21 cellular contexts compared by ENCODE assay signal in the genomic region with DNA sequence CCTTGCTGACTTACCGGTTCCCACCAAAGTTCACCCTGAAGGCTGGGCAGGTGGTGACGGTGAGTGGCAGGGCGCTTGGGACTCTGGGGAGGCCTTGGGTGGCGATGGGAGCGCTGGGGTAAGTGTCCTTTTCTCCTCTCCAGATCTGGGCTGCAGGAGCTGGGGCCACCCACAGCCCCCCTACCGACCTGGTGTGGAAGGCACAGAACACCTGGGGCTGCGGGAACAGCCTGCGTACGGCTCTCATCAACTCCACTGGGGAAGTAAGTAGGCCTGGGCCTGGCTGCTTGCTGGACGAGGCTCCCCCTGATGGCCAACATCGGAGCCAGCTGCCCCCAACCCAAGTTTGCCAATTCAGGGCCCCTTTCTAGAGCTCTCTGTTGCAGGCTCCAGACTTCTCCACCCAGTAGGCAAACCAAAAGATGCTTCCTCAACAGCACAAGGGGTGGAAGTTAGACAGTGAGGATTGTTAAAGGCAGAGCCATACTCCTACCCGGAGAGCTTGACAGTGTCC. TPM values are rescaled to one million over a fixed set of nuclear protein-coding genes. Genes with fewer than 3 reads are reported as not detected.
DNase-seq lines count a peak whose midpoint lies in the region; ATAC-seq and TF ChIP-seq lines count a peak whose summit lies in the region.
"Had no signal": no experiment of that assay in that cellular context is flagged by ENCODE, and none has a peak within 500 bp of the region (broad histone marks: within the 10 kb centered on the region; RNA-seq: fewer than 3 reads in every experiment).

No MANE protein-coding gene starts in this region.

- H4K20me1 ChIP-seq in neural progenitor cell (ENCODE audit: low read depth): peaks cover 14% of the 10 kb centered on the region

- H3K4me3 Mint-ChIP-seq in Caco-2 (ENCODE audit: unreplicated experiment) (no peak overlapping the region), neural progenitor cell (no peak overlapping the region)

- no peaks in the 10 kb centered on the region for H3K9me3 ChIP-seq in Caco-2
- H3K9me3 ChIP-seq in NT2/D1 (ENCODE audit: insufficient read depth, low read length): no peaks in the 10 kb centered on the region
- no peaks in the 10 kb centered on the region for H3K9me3 ChIP-seq in neural progenitor cell (ENCODE audit: low read depth)
- H3K9me3 ChIP-seq: gastrocnemius medialis, HAP-1 had no signal

- H3K27ac Mint-ChIP-seq in Caco-2 (ENCODE audit: unreplicated experiment): peak overlapping the region; percentile 69
- no peak overlapping the region for H3K27ac Mint-ChIP-seq in neural progenitor cell

- H3K4me3 ChIP-seq in Caco-2 (ENCODE audit: low read depth, low read length): no peak overlapping the region
- H3K4me3 ChIP-seq in NT2/D1 (ENCODE audit: insufficient read length, low read depth): no peak overlapping the region
- H3K4me3 ChIP-seq in choroid plexus epithelial cell (ENCODE audit: low read depth, low read length): no peak overlapping the region
- no peak overlapping the region for H3K4me3 ChIP-seq in neural progenitor cell
- H3K4me3 ChIP-seq: gastrocnemius medialis, HAP-1, lung had no signal

- POLR2A ChIA-PET in Caco-2 (lab: Charles Lee): no interaction called here

- H3K4me1 ChIP-seq in Caco-2 (no peaks in the 10 kb centered on the region), NT2/D1 (ENCODE audit: insufficient read depth, insufficient read length) (peaks cover 32% of the 10 kb centered on the region), neural progenitor cell (no peaks in the 10 kb centered on the region)
- H3K4me1 ChIP-seq: gastrocnemius medialis, HAP-1 had no signal

- TF ChIP-seq CTCF in Caco-2 (IDR thresholded peaks at IDR 0.05; ENCODE audit: insufficient read depth in 1 of 2, low read depth in 1 of 2, low read length in 1 of 2, severe bottlenecking in 1 of 2, unreplicated experiment in 1 of 2) (peak in 1 of 2 experiments; percentile 49), choroid plexus epithelial cell (conservative IDR thresholded peaks at IDR 0.05; ENCODE audit: low read depth, low read length) (peak; percentile 32), neural progenitor cell (IDR thresholded peaks at IDR 0.05) (peak; percentile 22)

- BruUV-seq in Caco-2 (replicated peaks; lab: Mats Ljungman, UMichigan): no TSS peak

- peaks cover 14% of the 10 kb centered on the region for H3K36me3 ChIP-seq in Caco-2 (ENCODE audit: control insufficient read depth, insufficient read depth, low read length)
- H3K36me3 ChIP-seq in NT2/D1 (ENCODE audit: insufficient read depth, insufficient read length, low read length): peaks cover 92% of the 10 kb centered on the region
- H3K36me3 ChIP-seq in neural progenitor cell: no peaks in the 10 kb centered on the region

- peaks cover 9% of the 10 kb centered on the region for H3F3A ChIP-seq in neural progenitor cell (ENCODE audit: low read depth)

- H3K27ac ChIP-seq in neural progenitor cell: no peak overlapping the region
- H3K27ac ChIP-seq: gastrocnemius medialis had no signal

- H2AFZ ChIP-seq in neural progenitor cell (replicated peaks): no peak overlapping the region

- H3K9me3 Mint-ChIP-seq in Caco-2 (ENCODE audit: unreplicated experiment): no peaks in the 10 kb centered on the region
- no peaks in the 10 kb centered on the region for H3K9me3 Mint-ChIP-seq in neural progenitor cell
- H3K9me3 Mint-ChIP-seq: natural killer cell had no signal

- H3K27me3 Mint-ChIP-seq in Caco-2 (ENCODE audit: insufficient read depth, unreplicated experiment) (no peaks in the 10 kb centered on the region), neural progenitor cell (ENCODE audit: insufficient read depth, low read depth) (no peaks in the 10 kb centered on the region)

- ATAC-seq in HG02884 (IDR thresholded peaks at IDR 0.05; ENCODE audit: unreplicated experiment) (no peak), HG03175 (IDR thresholded peaks at IDR 0.05; ENCODE audit: unreplicated experiment) (no peak)
- ATAC-seq: gastrocnemius medialis, natural killer cell had no signal

- H3K4me1 Mint-ChIP-seq in Caco-2 (ENCODE audit: low read depth, unreplicated experiment) (no peaks in the 10 kb centered on the region), neural progenitor cell (peaks cover 9% of the 10 kb centered on the region)
- H3K4me1 Mint-ChIP-seq: CD14-positive monocyte had no signal

- no peaks in the 10 kb centered on the region for H3K79me2 ChIP-seq in neural progenitor cell (ENCODE audit: low read depth)

- CTCF ChIA-PET in Caco-2 (lab: Charles Lee): interaction anchor here (0.5 to 1.6 kb wide), 6 partner anchors 9 to 1811 kb away, joined by 3 to 11 read pairs (median 4); no protein-coding TSS in a partner anchor

- no peak for DNase-seq in Caco-2
- DNase-seq in NT2/D1 (ENCODE audit: low read depth, low spot score): no peak
- DNase-seq in choroid plexus epithelial cell (ENCODE audit: low read depth): no peak
- DNase-seq in neural progenitor cell (ENCODE audit: low spot score): no peak
- DNase-seq in 8988T: no peak
- no peak for DNase-seq in AG08396 (ENCODE audit: low spot score)
- DNase-seq: activated CD4-positive, CD25-positive, alpha-beta regulatory T cell treated with anti-CD3 and anti-CD28 coated beads, Interleukin-2, amount 50 U/mL, for 72 hours; activated CD8-positive, alpha-beta memory T cell treated with anti-CD3 and anti-CD28 coated beads, Interleukin-2, amount 50 U/mL, for 4 hours; activated naive CD4-positive, alpha-beta T cell; gastrocnemius medialis; IMR-90; natural killer cell; NCI-H1048; NCI-H2107; NCI-H69 had no signal

- H3K9ac ChIP-seq in NT2/D1 (ENCODE audit: insufficient read length, low read depth) (peak overlapping the region; percentile 39), neural progenitor cell (no peak overlapping the region)

- no peak overlapping the region for H3K4me2 ChIP-seq in neural progenitor cell

- intact Hi-C loops in Caco-2 (cut with micrococcal nuclease; ENCODE audit: unreplicated experiment): no loop called here

- H3K36me3 Mint-ChIP-seq in Caco-2 (ENCODE audit: insufficient read depth, unreplicated experiment) (peaks cover 77% of the 10 kb centered on the region), neural progenitor cell (peaks cover 17% of the 10 kb centered on the region)
- H3K36me3 Mint-ChIP-seq: natural killer cell had no signal

- H3K27me3 ChIP-seq in Caco-2 (replicated peaks; ENCODE audit: control insufficient read depth, insufficient read depth, low read length) (no peaks in the 10 kb centered on the region), NT2/D1 (ENCODE audit: insufficient read depth, insufficient read length) (no peaks in the 10 kb centered on the region), neural progenitor cell (no peaks in the 10 kb centered on the region)
- H3K27me3 ChIP-seq: gastrocnemius medialis had no signal

RNA-seq across cellular contexts. Expression of gene SEMA4A, which starts 16.4 kb away (rescaled TPM):
- 0.52 and 1.3 TPM in 2 replicates for total RNA-seq in Caco-2 (2022)
- total RNA-seq in neural progenitor cell (ENCODE audit: low replicate concordance): 0.69 and 1.8 TPM in 2 replicates

RNA-seq across cellular contexts. Expression of gene LMNA, which starts 22.5 kb away (rescaled TPM):
- total RNA-seq in Caco-2 (2022) (112 and 113 TPM in 2 replicates), neural progenitor cell (ENCODE audit: low replicate concordance) (20.5 and 35.8 TPM in 2 replicates)

RNA-seq across cellular contexts. Expression of gene MEX3A, which starts 54.8 kb away (rescaled TPM):
- total RNA-seq in Caco-2 (2022): 8.9 and 12.2 TPM in 2 replicates
- total RNA-seq in neural progenitor cell (ENCODE audit: low replicate concordance): 32.2 and 62.6 TPM in 2 replicates
- total RNA-seq: gastrocnemius medialis; T-helper 1 cell treated with Interleukin-12 subunit alpha and Interleukin-12 subunit beta and Interleukin-4 antibody, amounts not matched to agents 30 ng/mL and 1 ng/mL, for 36 hours had no signal

RNA-seq across cellular contexts. Expression of gene SLC25A44, which starts 56.9 kb away (rescaled TPM):
- total RNA-seq in Caco-2 (2022) (29.3 and 31.1 TPM in 2 replicates), neural progenitor cell (ENCODE audit: low replicate concordance) (4.6 and 9.4 TPM in 2 replicates)
